Comparison of ENCODE assay signal across 10 cellular contexts in the genomic region with DNA sequence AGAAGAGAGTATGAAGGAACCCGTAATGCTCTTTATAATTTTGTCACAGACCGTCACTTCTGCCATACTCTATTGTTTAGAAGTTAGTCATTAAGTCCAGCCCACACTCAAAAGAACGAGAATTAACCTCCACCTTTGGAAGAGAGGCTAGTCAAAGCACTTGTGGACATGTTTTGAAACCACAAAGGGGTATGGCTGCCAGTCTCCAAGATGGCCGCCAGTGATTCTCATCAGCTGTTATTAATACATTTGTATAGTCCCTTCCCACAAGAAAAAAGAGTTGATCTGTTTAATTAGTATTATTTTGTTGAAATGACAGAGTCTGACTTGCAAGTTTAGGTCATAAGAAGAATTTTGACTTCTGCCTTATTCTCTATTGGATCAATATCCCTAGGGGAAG.
"Had no signal": no experiment of that assay in that cellular context is flagged by ENCODE, and none has a peak within 500 bp of the region (broad histone marks: within the 10 kb centered on the region; RNA-seq: fewer than 3 reads in every experiment).

No MANE protein-coding gene starts in this region.

- FAIRE-seq: H54, HepG2, K562 had no signal

- DNase-seq: GM23248, GOT3, H9, HCEC 1CT, HFFc6, KG1 had no signal

- H2AFZ ChIP-seq: GM23248 had no signal

- H3K27ac ChIP-seq: GM23248, HL-60 had no signal

- ATAC-seq: HepG2, K562 had no signal

- H3K4me3 ChIP-seq: GM23248, K562 had no signal

- H3K9ac ChIP-seq: GM23248 had no signal
